In genomic region chr11:67506426-67507032, GRCh38 we compare ENCODE assay signal across 1 cellular context.
TF ChIP-seq lines count a peak whose summit lies in the region.

No MANE protein-coding gene starts in this region.

TF ChIP-seq in liver, 16 proteins besides CTCF, POLR2A, EP300 and RAD21 (continued from another document):
- TF ChIP-seq, protein P1, sequence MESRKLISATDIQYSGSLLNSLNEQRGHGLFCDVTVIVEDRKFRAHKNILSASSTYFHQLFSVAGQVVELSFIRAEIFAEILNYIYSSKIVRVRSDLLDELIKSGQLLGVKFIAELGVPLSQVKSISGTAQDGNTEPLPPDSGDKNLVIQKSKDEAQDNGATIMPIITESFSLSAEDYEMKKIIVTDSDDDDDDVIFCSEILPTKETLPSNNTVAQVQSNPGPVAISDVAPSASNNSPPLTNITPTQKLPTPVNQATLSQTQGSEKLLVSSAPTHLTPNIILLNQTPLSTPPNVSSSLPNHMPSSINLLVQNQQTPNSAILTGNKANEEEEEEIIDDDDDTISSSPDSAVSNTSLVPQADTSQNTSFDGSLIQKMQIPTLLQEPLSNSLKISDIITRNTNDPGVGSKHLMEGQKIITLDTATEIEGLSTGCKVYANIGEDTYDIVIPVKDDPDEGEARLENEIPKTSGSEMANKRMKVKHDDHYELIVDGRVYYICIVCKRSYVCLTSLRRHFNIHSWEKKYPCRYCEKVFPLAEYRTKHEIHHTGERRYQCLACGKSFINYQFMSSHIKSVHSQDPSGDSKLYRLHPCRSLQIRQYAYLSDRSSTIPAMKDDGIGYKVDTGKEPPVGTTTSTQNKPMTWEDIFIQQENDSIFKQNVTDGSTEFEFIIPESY (IDR thresholded peaks at IDR 0.05): no peak
- no peak for TF ChIP-seq FOXA1 (IDR thresholded peaks at IDR 0.05)
- TF ChIP-seq, protein P2, sequence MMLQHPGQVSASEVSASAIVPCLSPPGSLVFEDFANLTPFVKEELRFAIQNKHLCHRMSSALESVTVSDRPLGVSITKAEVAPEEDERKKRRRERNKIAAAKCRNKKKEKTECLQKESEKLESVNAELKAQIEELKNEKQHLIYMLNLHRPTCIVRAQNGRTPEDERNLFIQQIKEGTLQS (IDR thresholded peaks at IDR 0.05): no peak
- TF ChIP-seq MAX (IDR thresholded peaks at IDR 0.05): no peak
- TF ChIP-seq REST (IDR thresholded peaks at IDR 0.05): no peak
- no peak for TF ChIP-seq RXRA (IDR thresholded peaks at IDR 0.05)
- no peak for TF ChIP-seq EGR1 (IDR thresholded peaks at IDR 0.05; ENCODE audit: low read depth in 2 of 2)
- TF ChIP-seq YY1 (IDR thresholded peaks at IDR 0.05): no peak
- TF ChIP-seq HNF4G (IDR thresholded peaks at IDR 0.05): no peak
- TF ChIP-seq GABPA (IDR thresholded peaks at IDR 0.05 in 1 of 2, conservative IDR thresholded peaks at IDR 0.05 in 1 of 2): no peak
- TF ChIP-seq HNF4A (conservative IDR thresholded peaks at IDR 0.05): no peak
- no peak for TF ChIP-seq NR2F2 (IDR thresholded peaks at IDR 0.05)
- no peak for TF ChIP-seq JUND (IDR thresholded peaks at IDR 0.05)
